15 cellular contexts compared by ENCODE assay signal in genomic region chr4:142683503-142683902, GRCh38.
DNase-seq lines count a peak whose midpoint lies in the region; ATAC-seq and TF ChIP-seq lines count a peak whose summit lies in the region.
"Had no signal": no experiment of that assay in that cellular context is flagged by ENCODE, and none has a peak within 500 bp of the region (broad histone marks: within the 10 kb centered on the region; RNA-seq: fewer than 3 reads in every experiment).

No MANE protein-coding gene starts in this region.

- no peaks in the 10 kb centered on the region for H3K9me3 ChIP-seq in breast epithelium
- no peaks in the 10 kb centered on the region for H3K9me3 ChIP-seq in adipocyte (ENCODE audit: control insufficient read depth, low read length)
- H3K9me3 ChIP-seq: Caco-2 had no signal

- H3K27me3 ChIP-seq in breast epithelium (no peaks in the 10 kb centered on the region), adipocyte (replicated peaks; ENCODE audit: control insufficient read depth, insufficient read depth, low read length) (no peaks in the 10 kb centered on the region)

- H3K9me3 Mint-ChIP-seq in MCF 10A (ENCODE audit: unreplicated experiment) (no peaks in the 10 kb centered on the region), natural killer cell (peaks cover 4 to 7% of the 10 kb centered on the region in 2 donors), endothelial cell (ENCODE audit: unreplicated experiment) (no peaks in the 10 kb centered on the region)
- H3K9me3 Mint-ChIP-seq: CD8-positive, alpha-beta memory T cell; HFFc6 had no signal

- CTCF ChIA-PET in MCF 10A (lab: Yijun Ruan, JAX): no interaction called here

- H3K4me3 Mint-ChIP-seq in MCF 10A (ENCODE audit: unreplicated experiment) (no peak overlapping the region), natural killer cell (no peak overlapping the region), endothelial cell (ENCODE audit: unreplicated experiment) (no peak overlapping the region)
- H3K4me3 Mint-ChIP-seq: CD14-positive monocyte; CD8-positive, alpha-beta memory T cell; HFFc6 had no signal

- H3K27ac Mint-ChIP-seq in MCF 10A (ENCODE audit: low read depth, unreplicated experiment): no peak overlapping the region
- H3K27ac Mint-ChIP-seq in natural killer cell: no peak overlapping the region
- no peak overlapping the region for H3K27ac Mint-ChIP-seq in endothelial cell (ENCODE audit: unreplicated experiment)
- H3K27ac Mint-ChIP-seq: CD14-positive monocyte; CD8-positive, alpha-beta memory T cell; HFFc6 had no signal

- POLR2A ChIA-PET in MCF 10A (lab: Yijun Ruan, JAX): no interaction called here

- H3K36me3 ChIP-seq in breast epithelium (no peaks in the 10 kb centered on the region), adipocyte (ENCODE audit: control insufficient read depth, insufficient read depth, low read length, severe bottlenecking) (no peaks in the 10 kb centered on the region)

- H3K36me3 Mint-ChIP-seq in MCF 10A (ENCODE audit: insufficient read depth, unreplicated experiment) (no peaks in the 10 kb centered on the region), natural killer cell (no peaks in the 10 kb centered on the region), endothelial cell (ENCODE audit: low read depth, unreplicated experiment) (no peaks in the 10 kb centered on the region)
- H3K36me3 Mint-ChIP-seq: CD14-positive monocyte had no signal

- DNase-seq in MCF 10A (ENCODE audit: unreplicated experiment) (peak; percentile 37), breast epithelium (ENCODE audit: low spot score in 2 of 2) (no peak), adipocyte (ENCODE audit: low read depth) (peak; percentile 9), epithelial cell of prostate (ENCODE audit: low read depth, low spot score) (peak; percentile 76), superior temporal gyrus (ENCODE audit: extremely low spot score) (no peak), natural killer cell (no peak), endothelial cell (ENCODE audit: low spot score) (no peak)
- DNase-seq: Caco-2; CD8-positive, alpha-beta memory T cell; HCEC 1CT; HFFc6 had no signal

- H3K4me1 ChIP-seq in breast epithelium (no peaks in the 10 kb centered on the region), adipocyte (ENCODE audit: control insufficient read depth, insufficient read depth, low read length) (no peaks in the 10 kb centered on the region)
- H3K4me1 ChIP-seq: Caco-2 had no signal

- H3K9ac ChIP-seq in adipocyte (ENCODE audit: low read length): no peak overlapping the region

- H3K27me3 Mint-ChIP-seq in MCF 10A (ENCODE audit: insufficient read depth, unreplicated experiment): no peaks in the 10 kb centered on the region
- H3K27me3 Mint-ChIP-seq in natural killer cell (ENCODE audit: low read depth in 2 of 2): no peaks in the 10 kb centered on the region
- no peaks in the 10 kb centered on the region for H3K27me3 Mint-ChIP-seq in endothelial cell (ENCODE audit: unreplicated experiment)

- H3K4me3 ChIP-seq in breast epithelium (no peak overlapping the region), adipocyte (ENCODE audit: low read length) (no peak overlapping the region)
- H3K4me3 ChIP-seq: GM12878 had no signal

- no peak overlapping the region for H3K27ac ChIP-seq in breast epithelium
- peak overlapping the region; percentile 11 for H3K27ac ChIP-seq in epithelial cell of prostate
- H3K27ac ChIP-seq: 22Rv1 had no signal

- no peak for TF ChIP-seq POLR2A in breast epithelium (IDR thresholded peaks at IDR 0.05)

- ATAC-seq in GM18861 (IDR thresholded peaks at IDR 0.05; ENCODE audit: unreplicated experiment) (no peak), natural killer cell (no peak)
- ATAC-seq: GM12878 had no signal

- no TSS peak for BruUV-seq in MCF 10A (replicated peaks; lab: Mats Ljungman, UMichigan)

- H3K4me1 Mint-ChIP-seq in MCF 10A (ENCODE audit: insufficient read depth, unreplicated experiment) (no peaks in the 10 kb centered on the region), natural killer cell (no peaks in the 10 kb centered on the region), endothelial cell (ENCODE audit: unreplicated experiment) (no peaks in the 10 kb centered on the region)
- H3K4me1 Mint-ChIP-seq: CD14-positive monocyte had no signal

- TF ChIP-seq CTCF in MCF 10A (IDR thresholded peaks at IDR 0.05; ENCODE audit: unreplicated experiment) (no peak), breast epithelium (IDR thresholded peaks at IDR 0.05) (no peak), natural killer cell (IDR thresholded peaks at IDR 0.05) (no peak), endothelial cell (IDR thresholded peaks at IDR 0.05; ENCODE audit: unreplicated experiment) (no peak)

- intact Hi-C loops in MCF 10A (cut with micrococcal nuclease): no loop called here
- intact Hi-C loops in breast epithelium (cut with DNase I; ENCODE audit: low total_unique reads): no loop called here
- intact Hi-C loops in natural killer cell (cut with micrococcal nuclease): no loop called here

Comparison
In these comparisons a context has a peak if more than half of its experiments do, and no peak if none do; other contexts are left out.
1. DNase-seq: peak in MCF 10A (single experiment), adipocyte (single experiment) and epithelial cell of prostate (single experiment); none in breast epithelium (0 of 2), superior temporal gyrus (single experiment), natural killer cell (single experiment) and endothelial cell (single experiment).